3 cellular contexts compared by ENCODE assay signal in the genomic region with DNA sequence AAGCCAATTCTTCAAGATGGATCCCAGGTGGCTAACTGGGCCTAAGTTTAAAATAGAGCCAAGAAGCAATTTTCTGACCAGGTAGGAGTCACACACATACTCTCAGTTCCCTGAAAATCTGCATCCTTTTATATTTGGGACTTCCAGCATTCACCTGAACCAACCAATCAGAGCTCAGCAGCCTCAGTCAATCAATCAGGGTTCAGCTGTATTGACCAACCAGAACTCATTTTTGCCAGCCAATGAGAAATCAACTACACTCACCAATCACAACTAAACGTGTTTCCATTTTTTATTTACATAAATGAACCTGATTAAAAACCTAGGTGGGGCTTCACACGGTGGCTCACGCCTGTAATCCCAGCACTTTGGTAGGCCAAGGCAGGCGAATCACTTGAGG.
TF ChIP-seq lines count a peak whose summit lies in the region.

No MANE protein-coding gene starts in this region.

TF ChIP-seq in SK-N-SH treated with all-trans-retinoic acid at 6 μM for 48 hours, 23 proteins besides CTCF, POLR2A, EP300 and RAD21 (continued from another document):
- TF ChIP-seq ARNTL (CRISPR knock-in tag; IDR thresholded peaks at IDR 0.05; ENCODE audit: borderline replicate concordance, low read depth) (no peak), ZNF70 (CRISPR knock-in tag; IDR thresholded peaks at IDR 0.05) (no peak), ESRRG (CRISPR knock-in tag; IDR thresholded peaks at IDR 0.05) (no peak), RARB (CRISPR knock-in tag; IDR thresholded peaks at IDR 0.05) (no peak)

TF ChIP-seq in K562, 482 proteins besides CTCF, POLR2A, EP300 and RAD21 (continued from another document):
- TF ChIP-seq, protein P1, sequence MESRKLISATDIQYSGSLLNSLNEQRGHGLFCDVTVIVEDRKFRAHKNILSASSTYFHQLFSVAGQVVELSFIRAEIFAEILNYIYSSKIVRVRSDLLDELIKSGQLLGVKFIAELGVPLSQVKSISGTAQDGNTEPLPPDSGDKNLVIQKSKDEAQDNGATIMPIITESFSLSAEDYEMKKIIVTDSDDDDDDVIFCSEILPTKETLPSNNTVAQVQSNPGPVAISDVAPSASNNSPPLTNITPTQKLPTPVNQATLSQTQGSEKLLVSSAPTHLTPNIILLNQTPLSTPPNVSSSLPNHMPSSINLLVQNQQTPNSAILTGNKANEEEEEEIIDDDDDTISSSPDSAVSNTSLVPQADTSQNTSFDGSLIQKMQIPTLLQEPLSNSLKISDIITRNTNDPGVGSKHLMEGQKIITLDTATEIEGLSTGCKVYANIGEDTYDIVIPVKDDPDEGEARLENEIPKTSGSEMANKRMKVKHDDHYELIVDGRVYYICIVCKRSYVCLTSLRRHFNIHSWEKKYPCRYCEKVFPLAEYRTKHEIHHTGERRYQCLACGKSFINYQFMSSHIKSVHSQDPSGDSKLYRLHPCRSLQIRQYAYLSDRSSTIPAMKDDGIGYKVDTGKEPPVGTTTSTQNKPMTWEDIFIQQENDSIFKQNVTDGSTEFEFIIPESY (CRISPR knock-in tag; IDR thresholded peaks at IDR 0.05), result no peak
- TF ChIP-seq, protein P2, sequence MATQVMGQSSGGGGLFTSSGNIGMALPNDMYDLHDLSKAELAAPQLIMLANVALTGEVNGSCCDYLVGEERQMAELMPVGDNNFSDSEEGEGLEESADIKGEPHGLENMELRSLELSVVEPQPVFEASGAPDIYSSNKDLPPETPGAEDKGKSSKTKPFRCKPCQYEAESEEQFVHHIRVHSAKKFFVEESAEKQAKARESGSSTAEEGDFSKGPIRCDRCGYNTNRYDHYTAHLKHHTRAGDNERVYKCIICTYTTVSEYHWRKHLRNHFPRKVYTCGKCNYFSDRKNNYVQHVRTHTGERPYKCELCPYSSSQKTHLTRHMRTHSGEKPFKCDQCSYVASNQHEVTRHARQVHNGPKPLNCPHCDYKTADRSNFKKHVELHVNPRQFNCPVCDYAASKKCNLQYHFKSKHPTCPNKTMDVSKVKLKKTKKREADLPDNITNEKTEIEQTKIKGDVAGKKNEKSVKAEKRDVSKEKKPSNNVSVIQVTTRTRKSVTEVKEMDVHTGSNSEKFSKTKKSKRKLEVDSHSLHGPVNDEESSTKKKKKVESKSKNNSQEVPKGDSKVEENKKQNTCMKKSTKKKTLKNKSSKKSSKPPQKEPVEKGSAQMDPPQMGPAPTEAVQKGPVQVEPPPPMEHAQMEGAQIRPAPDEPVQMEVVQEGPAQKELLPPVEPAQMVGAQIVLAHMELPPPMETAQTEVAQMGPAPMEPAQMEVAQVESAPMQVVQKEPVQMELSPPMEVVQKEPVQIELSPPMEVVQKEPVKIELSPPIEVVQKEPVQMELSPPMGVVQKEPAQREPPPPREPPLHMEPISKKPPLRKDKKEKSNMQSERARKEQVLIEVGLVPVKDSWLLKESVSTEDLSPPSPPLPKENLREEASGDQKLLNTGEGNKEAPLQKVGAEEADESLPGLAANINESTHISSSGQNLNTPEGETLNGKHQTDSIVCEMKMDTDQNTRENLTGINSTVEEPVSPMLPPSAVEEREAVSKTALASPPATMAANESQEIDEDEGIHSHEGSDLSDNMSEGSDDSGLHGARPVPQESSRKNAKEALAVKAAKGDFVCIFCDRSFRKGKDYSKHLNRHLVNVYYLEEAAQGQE (CRISPR knock-in tag; IDR thresholded peaks at IDR 0.05; ENCODE audit: low read depth), result no peak
TF ChIP-seq in K562: peak in this region for 2.

TF ChIP-seq in HepG2, 621 proteins besides CTCF, POLR2A, EP300 and RAD21 (continued from another document):
- TF ChIP-seq ZNF143 (CRISPR knock-in tag; IDR thresholded peaks at IDR 0.05) (no peak), ZNF564 (CRISPR knock-in tag; IDR thresholded peaks at IDR 0.05) (no peak), ZBTB21 (CRISPR knock-in tag; IDR thresholded peaks at IDR 0.05) (no peak)
- TF ChIP-seq, protein P3, sequence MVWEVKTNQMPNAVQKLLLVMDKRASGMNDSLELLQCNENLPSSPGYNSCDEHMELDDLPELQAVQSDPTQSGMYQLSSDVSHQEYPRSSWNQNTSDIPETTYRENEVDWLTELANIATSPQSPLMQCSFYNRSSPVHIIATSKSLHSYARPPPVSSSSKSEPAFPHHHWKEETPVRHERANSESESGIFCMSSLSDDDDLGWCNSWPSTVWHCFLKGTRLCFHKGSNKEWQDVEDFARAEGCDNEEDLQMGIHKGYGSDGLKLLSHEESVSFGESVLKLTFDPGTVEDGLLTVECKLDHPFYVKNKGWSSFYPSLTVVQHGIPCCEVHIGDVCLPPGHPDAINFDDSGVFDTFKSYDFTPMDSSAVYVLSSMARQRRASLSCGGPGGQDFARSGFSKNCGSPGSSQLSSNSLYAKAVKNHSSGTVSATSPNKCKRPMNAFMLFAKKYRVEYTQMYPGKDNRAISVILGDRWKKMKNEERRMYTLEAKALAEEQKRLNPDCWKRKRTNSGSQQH (CRISPR knock-in tag; IDR thresholded peaks at IDR 0.05; ENCODE audit: low read depth), result no peak
